9 cellular contexts compared by ENCODE assay signal in genomic region chr6:89242574-89243330, GRCh38. TPM values are rescaled to one million over a fixed set of nuclear protein-coding genes. Genes with fewer than 3 reads are reported as not detected.
A peak's percentile ranks its signal among the peaks of the same experiment; 100 is the strongest.
DNase-seq lines count a peak whose midpoint lies in the region; TF ChIP-seq lines count a peak whose summit lies in the region.
"Had no signal": no experiment of that assay in that cellular context is flagged by ENCODE, and none has a peak within 500 bp of the region (broad histone marks: within the 10 kb centered on the region; RNA-seq: fewer than 3 reads in every experiment).

No MANE protein-coding gene starts in this region.

- no peaks in the 10 kb centered on the region for H3K27me3 ChIP-seq in HUES64 (ENCODE audit: insufficient read depth, low read length)
- H3K27me3 ChIP-seq in OCI-LY3 (ENCODE audit: low read depth, low read length) = no peaks in the 10 kb centered on the region
- H3K27me3 ChIP-seq in dorsolateral prefrontal cortex = peaks cover 0 to 2% (median 0%) of the 10 kb centered on the region in 45 donors

- no peak overlapping the region for H2AFZ ChIP-seq in OCI-LY3 (ENCODE audit: low read depth, low read length)

- H3K9me3 ChIP-seq in HUES64 (ENCODE audit: insufficient read depth, low read depth, low read length) = no peaks in the 10 kb centered on the region
- no peaks in the 10 kb centered on the region for H3K9me3 ChIP-seq in OCI-LY3 (ENCODE audit: insufficient read depth, low read length)

- no peak overlapping the region for H3K4me3 Mint-ChIP-seq in nephron
- H3K4me3 Mint-ChIP-seq: T-helper 1 cell treated with Interleukin-12 subunit alpha and Interleukin-12 subunit beta and Interleukin-4 antibody, amounts not matched to agents 30 μg/mL and 1 μg/mL, for 36 hours had no signal

- H3K36me3 Mint-ChIP-seq in nephron (ENCODE audit: low read depth) = no peaks in the 10 kb centered on the region

- H4K20me1 ChIP-seq in OCI-LY3 (ENCODE audit: insufficient read depth, low read length) = no peaks in the 10 kb centered on the region

- peaks cover 3% of the 10 kb centered on the region for H3K27me3 Mint-ChIP-seq in nephron (ENCODE audit: low read depth)

- H3K9me3 Mint-ChIP-seq in nephron = peaks cover 4% of the 10 kb centered on the region
- H3K9me3 Mint-ChIP-seq: T-helper 1 cell treated with Interleukin-12 subunit alpha and Interleukin-12 subunit beta and Interleukin-4 antibody, amounts not matched to agents 30 μg/mL and 1 μg/mL, for 36 hours had no signal

- peaks cover 22% of the 10 kb centered on the region for H3K4me1 ChIP-seq in HUES64 (ENCODE audit: insufficient read depth, low read length)
- 0 out of 2 replicates have a peak, but pooled peaks cover 4% of the 10 kb centered on the region for H3K4me1 ChIP-seq in OCI-LY3 (ENCODE audit: low read length)

- intact Hi-C loops in dorsolateral prefrontal cortex (cut with DNase I) = loop anchor here (2.0 to 5.0 kb wide), 2 partner anchors 260 kb away; no protein-coding TSS in a partner anchor

- H3K9ac ChIP-seq in HUES64 (ENCODE audit: low read depth, low read length) (no peak overlapping the region), OCI-LY3 (ENCODE audit: low read length) (no peak overlapping the region)

- H3K27ac ChIP-seq in HUES64 (ENCODE audit: low read depth, low read length) = peak overlapping the region; percentile 16; the same call in 1 of the 2 replicates
- no peak overlapping the region for H3K27ac ChIP-seq in OCI-LY3 (ENCODE audit: low read length)
- no peak overlapping the region for H3K27ac ChIP-seq in dorsolateral prefrontal cortex

- H3K27ac Mint-ChIP-seq in nephron = no peak overlapping the region
- H3K27ac Mint-ChIP-seq: T-helper 1 cell treated with Interleukin-12 subunit alpha and Interleukin-12 subunit beta and Interleukin-4 antibody, amounts not matched to agents 30 μg/mL and 1 μg/mL, for 36 hours had no signal

- DNase-seq in DMS153 treated with DMSO at 0.1 percent for 48 hours (lab: John Stamatoyannopoulos, UW; ENCODE audit: unreplicated experiment) (peak; percentile 82), dorsolateral prefrontal cortex (no peak), ureter (ENCODE audit: low spot score) (no peak), DMS79 (lab: John Stamatoyannopoulos, UW) (no peak)
- DNase-seq in activated CD4-positive, CD25-positive, alpha-beta regulatory T cell (lab: John Stamatoyannopoulos, UW) = no peak

- no peaks in the 10 kb centered on the region for H3K79me2 ChIP-seq in OCI-LY3 (ENCODE audit: low read length)

- peaks cover 11% of the 10 kb centered on the region for H3K4me1 Mint-ChIP-seq in nephron

- WGBS in HUES64 = 4% methylated on average over 3 of the region's 3 CpGs

- H3K4me2 ChIP-seq in OCI-LY3 (ENCODE audit: low read length) = peak overlapping the region; percentile 7; the same call in 1 of the 2 replicates

- TF ChIP-seq CTCF in OCI-LY3 (IDR thresholded peaks at IDR 0.05; ENCODE audit: low read depth, low read length) = peak; percentile 28; the same call in 1 of the 2 replicates
- peak in 52 of 56 donors; percentile 5 to 70 (median 46) for TF ChIP-seq CTCF in dorsolateral prefrontal cortex (IDR thresholded peaks at IDR 0.05 in 54 of 56, conservative IDR thresholded peaks at IDR 0.05 in 2 of 56; ENCODE audit: low read depth in 1 of 56, partially characterized antibody in 56 of 56)
- TF ChIP-seq CTCF in nephron (IDR thresholded peaks at IDR 0.05; ENCODE audit: unreplicated experiment in 3 of 3) = peak; percentile 55 to 64 (median 60)

- no peaks in the 10 kb centered on the region for H3K36me3 ChIP-seq in HUES64 (ENCODE audit: insufficient read depth, low read length)
- H3K36me3 ChIP-seq in OCI-LY3 (replicated peaks; ENCODE audit: low read depth, low read length) = no peaks in the 10 kb centered on the region

- H3K4me3 ChIP-seq in HUES64 (ENCODE audit: low read length) = no peak overlapping the region
- H3K4me3 ChIP-seq in OCI-LY3 (ENCODE audit: low read length) = no peak overlapping the region
- no peak overlapping the region for H3K4me3 ChIP-seq in dorsolateral prefrontal cortex

RNA-seq across cellular contexts. Expression of gene GABRR1, which starts 25.6 kb away (rescaled TPM):
- polyA plus RNA-seq in HUES64 (2013, experiment 1 of 2) = not detected
- 0.19 TPM for polyA plus RNA-seq in HUES64 (2013, experiment 2 of 2)
- total RNA-seq in dorsolateral prefrontal cortex (not detected), ureter (not detected)
